ENCODE assay signal across 23 cellular contexts in genomic region chr19:21580101-21580500, GRCh38.
"Had no signal": no experiment of that assay in that cellular context is flagged by ENCODE, and none has a peak within 500 bp of the region (broad histone marks: within the 10 kb centered on the region; RNA-seq: fewer than 3 reads in every experiment).

No MANE protein-coding gene starts in this region.

- DNase-seq: activated CD4-positive, alpha-beta T cell treated with anti-CD3 and anti-CD28 coated beads for 1 hour; activated T-cell treated with anti-CD3 and anti-CD28 coated beads, Interleukin-2, amount 50 U/mL, for 1 hour; brain microvascular endothelial cell; central memory CD4-positive, alpha-beta T cell; dermis blood vessel endothelial cell; effector CD8-positive, alpha-beta T cell; erythroblast; foreskin fibroblast; kidney; lower lobe of right lung; naive B cell; posterior cingulate gyrus; small intestine; stimulated activated CD4-positive, alpha-beta T cell treated with anti-CD3 and anti-CD28 coated beads, Interleukin-2, amount 100 ng/mL, for 24 hours; stomach; transverse colon; WERI-Rb-1 had no signal

- H3K36me3 ChIP-seq: adrenal gland, ascending aorta, brain microvascular endothelial cell, lower lobe of right lung, neural progenitor cell, stomach, suprapubic skin, transverse colon, WERI-Rb-1 had no signal

- H3K4me1 Mint-ChIP-seq: naive B cell; neural progenitor cell; stimulated activated memory B cell treated with anti-CD40 and anti-IgM and Interleukin-4, amounts not matched to agents 10 μg/mL and 1 μg/mL and 100 μg/mL, for 72 hours had no signal

- H3K27me3 ChIP-seq: adrenal gland, ascending aorta, brain microvascular endothelial cell, neural progenitor cell, suprapubic skin, transverse colon had no signal

- H3K27ac Mint-ChIP-seq: naive B cell; neural progenitor cell; stimulated activated memory B cell treated with anti-CD40 and anti-IgM and Interleukin-4, amounts not matched to agents 10 μg/mL and 1 μg/mL and 100 μg/mL, for 72 hours had no signal

- H3K4me3 Mint-ChIP-seq: naive B cell; neural progenitor cell; stimulated activated memory B cell treated with anti-CD40 and anti-IgM and Interleukin-4, amounts not matched to agents 10 μg/mL and 1 μg/mL and 100 μg/mL, for 72 hours had no signal

- H3K9me3 ChIP-seq: ascending aorta, lower lobe of right lung had no signal

- H3K27ac ChIP-seq: adrenal gland, ascending aorta, brain microvascular endothelial cell, lower lobe of right lung, neural progenitor cell, stomach, suprapubic skin, transverse colon, WERI-Rb-1 had no signal

- H3K4me1 ChIP-seq: adrenal gland, ascending aorta, lower lobe of right lung, neural progenitor cell, suprapubic skin, transverse colon had no signal

- H3K4me3 ChIP-seq: adrenal gland, ascending aorta, lower lobe of right lung, neural progenitor cell, stomach, suprapubic skin, transverse colon had no signal

- ATAC-seq: lower lobe of right lung; sciatic nerve; stimulated activated memory B cell treated with anti-CD40 and anti-IgM and Interleukin-4, amounts not matched to agents 10 μg/mL and 1 μg/mL and 100 μg/mL, for 72 hours had no signal
